In genomic region chr9:133114451-133114885, GRCh38 we compare ENCODE assay signal across 8 cellular contexts. TPM values are rescaled to one million over a fixed set of nuclear protein-coding genes. Genes with fewer than 3 reads are reported as not detected.
DNase-seq lines count a peak whose midpoint lies in the region; ATAC-seq and TF ChIP-seq lines count a peak whose summit lies in the region.

No MANE protein-coding gene starts in this region.

- no peaks in the 10 kb centered on the region for H3K9me3 ChIP-seq in ascending aorta

- intact Hi-C loops in ascending aorta (cut with DNase I) = no loop called here

- H3K4me3 ChIP-seq in ascending aorta = no peak overlapping the region

- H3K9me3 Mint-ChIP-seq in stimulated activated naive CD8-positive, alpha-beta T cell treated with anti-CD3 and anti-CD28 coated beads, Interleukin-15, amount 100 ng/mL, for 72 hours = no peaks in the 10 kb centered on the region
- no peaks in the 10 kb centered on the region for H3K9me3 Mint-ChIP-seq in memory B cell

- ATAC-seq in stimulated activated naive CD8-positive, alpha-beta T cell treated with anti-CD3 and anti-CD28 coated beads, Interleukin-15, amount 100 ng/mL, for 72 hours = no peak
- ATAC-seq in stimulated activated naive CD8-positive, alpha-beta T cell treated with anti-CD3 and anti-CD28 coated beads, Interleukin-15, Interleukin-2, amounts not matched to agents 100 U/mL and 50 U/mL, for 24 hours = no peak
- no peak for ATAC-seq in memory B cell (ENCODE audit: low read depth)
- no peak for ATAC-seq in HG03457 (IDR thresholded peaks at IDR 0.05; ENCODE audit: unreplicated experiment)
- no peak for ATAC-seq in HG02981 (IDR thresholded peaks at IDR 0.05; ENCODE audit: unreplicated experiment)

- H3K4me1 ChIP-seq in ascending aorta = peaks cover 12 to 28% of the 10 kb centered on the region in 2 donors

- H3K4me3 Mint-ChIP-seq in stimulated activated naive CD8-positive, alpha-beta T cell treated with anti-CD3 and anti-CD28 coated beads, Interleukin-15, amount 100 ng/mL, for 72 hours = peak overlapping the region; percentile 67 to 68
- no peak overlapping the region for H3K4me3 Mint-ChIP-seq in memory B cell

- H3K36me3 Mint-ChIP-seq in memory B cell = peaks cover 6% of the 10 kb centered on the region

- H3K27ac ChIP-seq in ascending aorta = peak overlapping the region; percentile 67 to 68

- peak overlapping the region in 1 of 2 donors; percentile 76 for H3K27ac Mint-ChIP-seq in stimulated activated naive CD8-positive, alpha-beta T cell treated with anti-CD3 and anti-CD28 coated beads, Interleukin-15, amount 100 ng/mL, for 72 hours
- peak overlapping the region; percentile 92 for H3K27ac Mint-ChIP-seq in memory B cell

- peaks cover 78% of the 10 kb centered on the region for H3K4me1 Mint-ChIP-seq in stimulated activated naive CD8-positive, alpha-beta T cell treated with anti-CD3 and anti-CD28 coated beads, Interleukin-15, amount 100 ng/mL, for 72 hours
- peaks cover 33% of the 10 kb centered on the region for H3K4me1 Mint-ChIP-seq in memory B cell

- H3K36me3 ChIP-seq in ascending aorta = peaks cover 13 to 21% of the 10 kb centered on the region in 2 donors

- no peak for TF ChIP-seq CTCF in ascending aorta (IDR thresholded peaks at IDR 0.05)

- no peaks in the 10 kb centered on the region for H3K27me3 Mint-ChIP-seq in stimulated activated naive CD8-positive, alpha-beta T cell treated with anti-CD3 and anti-CD28 coated beads, Interleukin-15, amount 100 ng/mL, for 72 hours
- H3K27me3 Mint-ChIP-seq in memory B cell = no peaks in the 10 kb centered on the region

- no peak for DNase-seq in stimulated activated naive CD8-positive, alpha-beta T cell treated with anti-CD3 and anti-CD28 coated beads, Interleukin-15, amount 100 ng/mL, for 72 hours
- no peak for DNase-seq in stimulated activated naive CD8-positive, alpha-beta T cell treated with anti-CD3 and anti-CD28 coated beads, Interleukin-15, Interleukin-2, amounts not matched to agents 100 U/mL and 50 U/mL, for 24 hours
- peak in 1 of 2 donors; percentile 61 for DNase-seq in ascending aorta (ENCODE audit: low spot score in 2 of 2)
- no peak for DNase-seq in memory B cell (ENCODE audit: low spot score in 2 of 2)
- DNase-seq in GOT3 (lab: John Stamatoyannopoulos, UW) = no peak
- no peak for DNase-seq in DMS114 treated with DMSO at 0.1 percent for 48 hours (lab: John Stamatoyannopoulos, UW; ENCODE audit: unreplicated experiment)

- H3K27me3 ChIP-seq in ascending aorta = no peaks in the 10 kb centered on the region

RNA-seq across cellular contexts. Expression of gene RALGDS, which starts 6.6 kb away (rescaled TPM):
- 53.9 TPM for total RNA-seq in ascending aorta

RNA-seq across cellular contexts. Expression of gene GBGT1, which starts 49.2 kb away (rescaled TPM):
- total RNA-seq in ascending aorta = 13.4 TPM

RNA-seq across cellular contexts. Expression of gene CEL, which starts 52.7 kb away (rescaled TPM):
- not detected for total RNA-seq in ascending aorta
